ENCODE assay signal across 7 cellular contexts in genomic region chr4:15139599-15139998, GRCh38.
"Had no signal": no experiment of that assay in that cellular context is flagged by ENCODE, and none has a peak within 500 bp of the region (broad histone marks: within the 10 kb centered on the region; RNA-seq: fewer than 3 reads in every experiment).

No MANE protein-coding gene starts in this region.

- H3K27ac ChIP-seq: HL-60, KMS-11 had no signal

- H3K4me3 ChIP-seq: K562 had no signal

- DNase-seq: IMR-90, KBM-7, KG1 had no signal

- H3K4me2 ChIP-seq: KMS-11 had no signal

- H3K9ac ChIP-seq: KMS-11 had no signal

- ATAC-seq: K562 had no signal

- FAIRE-seq: HTR-8/SVneo, K562 had no signal
